1 cellular context compared by ENCODE assay signal in genomic region chr14:56498112-56498511, GRCh38.
TF ChIP-seq lines count a peak whose summit lies in the region.

No MANE protein-coding gene starts in this region.

TF ChIP-seq in K562, 482 proteins besides CTCF, POLR2A, EP300 and RAD21:
- TF ChIP-seq SRSF7 (optimal IDR thresholded peaks at IDR 0.05; ENCODE audit: low read depth, low read length) (no peak), ZNF134 (CRISPR knock-in tag; conservative IDR thresholded peaks at IDR 0.05) (peak; percentile 84)
